In genomic region chr10:61971016-61971350, GRCh38 we compare ENCODE assay signal across 13 cellular contexts.
A peak's percentile ranks its signal among the peaks of the same experiment; 100 is the strongest.
DNase-seq lines count a peak whose midpoint lies in the region; ATAC-seq and TF ChIP-seq lines count a peak whose summit lies in the region.
"Had no signal": no experiment of that assay in that cellular context is flagged by ENCODE, and none has a peak within 500 bp of the region (broad histone marks: within the 10 kb centered on the region; RNA-seq: fewer than 3 reads in every experiment).

No MANE protein-coding gene starts in this region.

- POLR2A ChIA-PET in activated CD4-positive, alpha-beta T cell treated with anti-CD3 and anti-CD28 coated beads for 36 hours (lab: Charles Lee), result no interaction called here
- POLR2A ChIA-PET in activated CD4-positive, alpha-beta memory T cell treated with anti-CD3 and anti-CD28 coated beads for 36 hours (lab: Charles Lee), result interaction anchor here (1.7 kb wide), 1 partner anchor 78 kb away, joined by 5 read pairs; no protein-coding TSS in a partner anchor

- H2BK5ac ChIP-seq in trophoblast cell (ENCODE audit: low read depth, low read length, poor library complexity), result no peak overlapping the region

- no peaks in the 10 kb centered on the region for H3K9me3 ChIP-seq in trophoblast cell (ENCODE audit: insufficient read depth, low read depth, low read length)
- H3K9me3 ChIP-seq: colonic mucosa had no signal

- H3K9ac ChIP-seq in trophoblast cell (ENCODE audit: low read length), result no peak overlapping the region

- no peak overlapping the region for H3K23ac ChIP-seq in trophoblast cell (ENCODE audit: low read length)

- H3K4me3 Mint-ChIP-seq in activated CD4-positive, alpha-beta T cell treated with anti-CD3 and anti-CD28 coated beads for 36 hours, result no peak overlapping the region
- H3K4me3 Mint-ChIP-seq in activated CD4-positive, alpha-beta memory T cell treated with anti-CD3 and anti-CD28 coated beads for 36 hours, result no peak overlapping the region
- H3K4me3 Mint-ChIP-seq in stimulated activated memory B cell treated with anti-CD40 and anti-IgM and Interleukin-4, amounts not matched to agents 10 μg/mL and 1 μg/mL and 100 μg/mL, for 72 hours, result no peak overlapping the region
- H3K4me3 Mint-ChIP-seq: H9 had no signal

- H3K27ac Mint-ChIP-seq in activated CD4-positive, alpha-beta T cell treated with anti-CD3 and anti-CD28 coated beads for 36 hours, result peak overlapping the region; percentile 70
- H3K27ac Mint-ChIP-seq in activated CD4-positive, alpha-beta memory T cell treated with anti-CD3 and anti-CD28 coated beads for 36 hours, result peak overlapping the region; percentile 64
- peak overlapping the region; percentile 72 for H3K27ac Mint-ChIP-seq in stimulated activated memory B cell treated with anti-CD40 and anti-IgM and Interleukin-4, amounts not matched to agents 10 μg/mL and 1 μg/mL and 100 μg/mL, for 72 hours

- no peak overlapping the region for H2AFZ ChIP-seq in trophoblast cell (ENCODE audit: insufficient read depth, low read length, poor library complexity)

- no peak overlapping the region for H2BK12ac ChIP-seq in trophoblast cell (ENCODE audit: low read length)

- no peak overlapping the region for H2AK5ac ChIP-seq in trophoblast cell (ENCODE audit: low read length)

- no peak overlapping the region for H3K4me3 ChIP-seq in fibroblast of the aortic adventitia (ENCODE audit: low read depth, low read length)
- H3K4me3 ChIP-seq in trophoblast cell (ENCODE audit: low read depth, low read length), result no peak overlapping the region
- H3K4me3 ChIP-seq: colonic mucosa had no signal

- no peak overlapping the region for H3K4me2 ChIP-seq in trophoblast cell (ENCODE audit: low read length)

- H4K12ac ChIP-seq in trophoblast cell (ENCODE audit: low read depth, low read length), result no peak overlapping the region

- no peaks in the 10 kb centered on the region for H3K27me3 ChIP-seq in trophoblast cell (ENCODE audit: insufficient read depth, low read length)
- H3K27me3 ChIP-seq: colonic mucosa had no signal

- H3K4me1 ChIP-seq in trophoblast cell (ENCODE audit: control insufficient read depth in 1 of 2, insufficient read depth in 2 of 2, low read length in 2 of 2), result peaks cover 0 to 6% of the 10 kb centered on the region in 2 experiments

- no peak overlapping the region for H3K18ac ChIP-seq in trophoblast cell (ENCODE audit: low read length)

- no peaks in the 10 kb centered on the region for H3K79me2 ChIP-seq in trophoblast cell (ENCODE audit: control insufficient read depth, insufficient read depth, low read length, poor library complexity)

- intact Hi-C loops in activated CD4-positive, alpha-beta T cell treated with anti-CD3 and anti-CD28 coated beads for 36 hours (cut with DNase I, micrococcal nuclease), result no loop called here
- intact Hi-C loops in activated CD4-positive, alpha-beta memory T cell treated with anti-CD3 and anti-CD28 coated beads for 36 hours (cut with micrococcal nuclease), result no loop called here

- peaks cover 77% of the 10 kb centered on the region for H3K36me3 Mint-ChIP-seq in activated CD4-positive, alpha-beta T cell treated with anti-CD3 and anti-CD28 coated beads for 36 hours (ENCODE audit: low read depth)
- H3K36me3 Mint-ChIP-seq in activated CD4-positive, alpha-beta memory T cell treated with anti-CD3 and anti-CD28 coated beads for 36 hours, result peaks cover 61% of the 10 kb centered on the region
- peaks cover 83% of the 10 kb centered on the region for H3K36me3 Mint-ChIP-seq in stimulated activated memory B cell treated with anti-CD40 and anti-IgM and Interleukin-4, amounts not matched to agents 10 μg/mL and 1 μg/mL and 100 μg/mL, for 72 hours

- peaks cover 3% of the 10 kb centered on the region for H3K9me3 Mint-ChIP-seq in activated CD4-positive, alpha-beta T cell treated with anti-CD3 and anti-CD28 coated beads for 36 hours (ENCODE audit: low read depth)
- no peaks in the 10 kb centered on the region for H3K9me3 Mint-ChIP-seq in activated CD4-positive, alpha-beta memory T cell treated with anti-CD3 and anti-CD28 coated beads for 36 hours
- no peaks in the 10 kb centered on the region for H3K9me3 Mint-ChIP-seq in stimulated activated memory B cell treated with anti-CD40 and anti-IgM and Interleukin-4, amounts not matched to agents 10 μg/mL and 1 μg/mL and 100 μg/mL, for 72 hours
- H3K9me3 Mint-ChIP-seq: H9 had no signal

- no peak overlapping the region for H2BK120ac ChIP-seq in trophoblast cell (ENCODE audit: insufficient read depth, low read length, poor library complexity)

- no peak overlapping the region for H3K4ac ChIP-seq in trophoblast cell (ENCODE audit: low read depth, low read length)

- H3K27me3 Mint-ChIP-seq in activated CD4-positive, alpha-beta T cell treated with anti-CD3 and anti-CD28 coated beads for 36 hours, result no peaks in the 10 kb centered on the region
- H3K27me3 Mint-ChIP-seq in activated CD4-positive, alpha-beta memory T cell treated with anti-CD3 and anti-CD28 coated beads for 36 hours, result no peaks in the 10 kb centered on the region
- no peaks in the 10 kb centered on the region for H3K27me3 Mint-ChIP-seq in stimulated activated memory B cell treated with anti-CD40 and anti-IgM and Interleukin-4, amounts not matched to agents 10 μg/mL and 1 μg/mL and 100 μg/mL, for 72 hours

- CTCF ChIA-PET in activated CD4-positive, alpha-beta T cell treated with anti-CD3 and anti-CD28 coated beads for 36 hours (lab: Charles Lee), result interaction anchor here (1.2 kb wide), 1 partner anchor 31 kb away, joined by 4 read pairs; no protein-coding TSS in a partner anchor
- CTCF ChIA-PET in activated CD4-positive, alpha-beta memory T cell treated with anti-CD3 and anti-CD28 coated beads for 36 hours (lab: Charles Lee), result no interaction called here

- no peaks in the 10 kb centered on the region for H3K36me3 ChIP-seq in trophoblast cell (ENCODE audit: control insufficient read depth in 1 of 2, insufficient read depth in 2 of 2, low read length in 2 of 2)
- H3K36me3 ChIP-seq: colonic mucosa had no signal

- no peak overlapping the region for H4K8ac ChIP-seq in trophoblast cell (ENCODE audit: low read depth, low read length)

- no peak overlapping the region for H3K27ac ChIP-seq in trophoblast cell (ENCODE audit: low read depth, low read length)

- peaks cover 4% of the 10 kb centered on the region for H3K79me1 ChIP-seq in trophoblast cell (ENCODE audit: low read length)

- H3K4me1 Mint-ChIP-seq in activated CD4-positive, alpha-beta T cell treated with anti-CD3 and anti-CD28 coated beads for 36 hours, result peaks cover 81% of the 10 kb centered on the region
- peaks cover 82% of the 10 kb centered on the region for H3K4me1 Mint-ChIP-seq in activated CD4-positive, alpha-beta memory T cell treated with anti-CD3 and anti-CD28 coated beads for 36 hours (ENCODE audit: low read depth)
- peaks cover 73% of the 10 kb centered on the region for H3K4me1 Mint-ChIP-seq in stimulated activated memory B cell treated with anti-CD40 and anti-IgM and Interleukin-4, amounts not matched to agents 10 μg/mL and 1 μg/mL and 100 μg/mL, for 72 hours

- ATAC-seq in activated CD4-positive, alpha-beta T cell treated with anti-CD3 and anti-CD28 coated beads for 36 hours, result no peak
- no peak for ATAC-seq in stimulated activated memory B cell treated with anti-CD40 and anti-IgM and Interleukin-4, amounts not matched to agents 10 μg/mL and 1 μg/mL and 100 μg/mL, for 72 hours
- ATAC-seq in HG03159 (IDR thresholded peaks at IDR 0.05; ENCODE audit: unreplicated experiment), result no peak

- no peak overlapping the region for H3K14ac ChIP-seq in trophoblast cell (ENCODE audit: low read length)

- H4K91ac ChIP-seq in trophoblast cell (ENCODE audit: low read depth, low read length), result no peak overlapping the region

- no peak for DNase-seq in activated CD4-positive, alpha-beta T cell treated with anti-CD3 and anti-CD28 coated beads for 36 hours
- no peak for DNase-seq in activated CD4-positive, alpha-beta T cell treated with anti-CD3 and anti-CD28 coated beads for 48 hours
- DNase-seq in activated CD4-positive, alpha-beta memory T cell treated with anti-CD3 and anti-CD28 coated beads for 36 hours, result no peak
- DNase-seq in fibroblast of the aortic adventitia (ENCODE audit: low read depth) (peak; percentile 62), trophoblast cell (no peak), GF-D8 (lab: John Stamatoyannopoulos, UW) (no peak)
- DNase-seq: ACHN; colonic mucosa; H9; head of caudate nucleus; stimulated activated CD4-positive, alpha-beta T cell treated with anti-CD3 and anti-CD28 coated beads, Interleukin-12 subunit alpha, Interleukin-12 subunit beta, amount 100 ng/mL, for 4 hours had no signal

- no peak for TF ChIP-seq CTCF in fibroblast of the aortic adventitia (IDR thresholded peaks at IDR 0.05; ENCODE audit: insufficient read depth, low read length)
